In genomic region chr10:44857363-44858016, GRCh38 we compare ENCODE assay signal across 7 cellular contexts. TPM values are rescaled to one million over a fixed set of nuclear protein-coding genes. Genes with fewer than 3 reads are reported as not detected.
A peak's percentile ranks its signal among the peaks of the same experiment; 100 is the strongest.
DNase-seq lines count a peak whose midpoint lies in the region; ATAC-seq and TF ChIP-seq lines count a peak whose summit lies in the region.

No MANE protein-coding gene starts in this region.

- intact Hi-C loops in activated CD4-positive, alpha-beta T cell treated with anti-CD3 and anti-CD28 coated beads for 36 hours (cut with DNase I, micrococcal nuclease): loop anchor here in 1 of 2 experiments (2.0 kb wide), 1 partner anchor 1185 kb away; no protein-coding TSS in a partner anchor
- intact Hi-C loops in lower leg skin (cut with DNase I; ENCODE audit: low total_unique reads): no loop called here

- H3K4me3 Mint-ChIP-seq in activated CD4-positive, alpha-beta T cell treated with anti-CD3 and anti-CD28 coated beads for 36 hours: no peak overlapping the region

- no peaks in the 10 kb centered on the region for H3K9me3 Mint-ChIP-seq in activated CD4-positive, alpha-beta T cell treated with anti-CD3 and anti-CD28 coated beads for 36 hours (ENCODE audit: low read depth)

- DNase-seq in GM12865 (ENCODE audit: low read depth): peak; percentile 53
- DNase-seq in HAP-1 (ENCODE audit: low spot score in 2 of 2): peak; percentile 26 to 76
- DNase-seq in NB4 (ENCODE audit: low read depth): peak; percentile 91
- peak; percentile 78 for DNase-seq in activated CD4-positive, alpha-beta T cell treated with anti-CD3 and anti-CD28 coated beads for 36 hours
- DNase-seq in dedifferentiated amniotic fluid mesenchymal stem cell (ENCODE audit: extremely low spot score): peak; percentile 54
- DNase-seq in lower leg skin (ENCODE audit: low spot score in 2 of 2): peak; percentile 40 to 91
- DNase-seq in stimulated activated CD8-positive, alpha-beta memory T cell treated with anti-CD3 and anti-CD28 coated beads, Interleukin-15, amount 100 ng/mL, for 48 hours (ENCODE audit: low read depth in 2 of 2): peak; percentile 25 to 37

- no peak overlapping the region for H3K4me3 ChIP-seq in GM12865 (ENCODE audit: low read depth, low read length)
- no peak overlapping the region for H3K4me3 ChIP-seq in HAP-1
- no peak overlapping the region for H3K4me3 ChIP-seq in NB4 (ENCODE audit: low read depth, low read length)
- H3K4me3 ChIP-seq in lower leg skin (ENCODE audit: low read depth, poor library complexity, severe bottlenecking): no peak overlapping the region

- H3K27ac Mint-ChIP-seq in activated CD4-positive, alpha-beta T cell treated with anti-CD3 and anti-CD28 coated beads for 36 hours: no peak overlapping the region

- no peaks in the 10 kb centered on the region for H3K4me1 ChIP-seq in HAP-1

- H3K9me3 ChIP-seq in HAP-1: no peaks in the 10 kb centered on the region

- 41% methylated on average over 9 of the region's 9 CpGs for WGBS in lower leg skin, 2 donors

- H3K4me1 Mint-ChIP-seq in activated CD4-positive, alpha-beta T cell treated with anti-CD3 and anti-CD28 coated beads for 36 hours: no peaks in the 10 kb centered on the region

- no peak for TF ChIP-seq POLR2A in NB4 (IDR thresholded peaks at IDR 0.05; ENCODE audit: extremely low read depth, insufficient read length)
- TF ChIP-seq POLR2A in lower leg skin (IDR thresholded peaks at IDR 0.05): no peak

- in situ Hi-C loops in HAP-1 (cut with MboI; ENCODE audit: low sequenced_read_pairs): no loop called here

- ATAC-seq in activated CD4-positive, alpha-beta T cell treated with anti-CD3 and anti-CD28 coated beads for 36 hours: peak; percentile 93

- no peaks in the 10 kb centered on the region for H3K36me3 ChIP-seq in HAP-1 (replicated peaks)

- CTCF ChIA-PET in activated CD4-positive, alpha-beta T cell treated with anti-CD3 and anti-CD28 coated beads for 36 hours (lab: Charles Lee): interaction anchor here (0.6 to 3.7 kb wide), 6 partner anchors 17 to 1250 kb away, joined by 3 to 13 read pairs (median 4); no protein-coding TSS in a partner anchor

- POLR2A ChIA-PET in activated CD4-positive, alpha-beta T cell treated with anti-CD3 and anti-CD28 coated beads for 36 hours (lab: Charles Lee): no interaction called here

- H3K36me3 Mint-ChIP-seq in activated CD4-positive, alpha-beta T cell treated with anti-CD3 and anti-CD28 coated beads for 36 hours (ENCODE audit: low read depth): no peaks in the 10 kb centered on the region

- H3K27me3 Mint-ChIP-seq in activated CD4-positive, alpha-beta T cell treated with anti-CD3 and anti-CD28 coated beads for 36 hours: peaks cover 5% of the 10 kb centered on the region

- TF ChIP-seq CTCF in GM12865 (IDR thresholded peaks at IDR 0.05; ENCODE audit: insufficient read depth, low read depth, low read length, missing control alignments) (peak; percentile 97), NB4 (IDR thresholded peaks at IDR 0.05; ENCODE audit: low read depth, low read length) (peak; percentile 99), lower leg skin (IDR thresholded peaks at IDR 0.05) (peak in 1 of 3 donors; percentile 56)

- no peaks in the 10 kb centered on the region for H3K27me3 ChIP-seq in HAP-1 (ENCODE audit: low read depth)

RNA-seq across cellular contexts. Expression of gene TMEM72, which starts 53.6 kb away (rescaled TPM):
- total RNA-seq in activated CD4-positive, alpha-beta T cell treated with anti-CD3 and anti-CD28 coated beads for 36 hours: not detected
- not detected for total RNA-seq in lower leg skin

Comparison
In these comparisons a context has a peak if more than half of its experiments do, and no peak if none do; other contexts are left out.
1. DNase-seq: peak in every context shown above with its lines; median percentile 91 in NB4; 78 in activated CD4-positive, alpha-beta T cell treated with anti-CD3 and anti-CD28 coated beads for 36 hours; 66 in lower leg skin; 54 in dedifferentiated amniotic fluid mesenchymal stem cell; 53 in GM12865; 51 in HAP-1; 31 in stimulated activated CD8-positive, alpha-beta memory T cell treated with anti-CD3 and anti-CD28 coated beads, Interleukin-15, amount 100 ng/mL, for 48 hours.